In the genomic region with DNA sequence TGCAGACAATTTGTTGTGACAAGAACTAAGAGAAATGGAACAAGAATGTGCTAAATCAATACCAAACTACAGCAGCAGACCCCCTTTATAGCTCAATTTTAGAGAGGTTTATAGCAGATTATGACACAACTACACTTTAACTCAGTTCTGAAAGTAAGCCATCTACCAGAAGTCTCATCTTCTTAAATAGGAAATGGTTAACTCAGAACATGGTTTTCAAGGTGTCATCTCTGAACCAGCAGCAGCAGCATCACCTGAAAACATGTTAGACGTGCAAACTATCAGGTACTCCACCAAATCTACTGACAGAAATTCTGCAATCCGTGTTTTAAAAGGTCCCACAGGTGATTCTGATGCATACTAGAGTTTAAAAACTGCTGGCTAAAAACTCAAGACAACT, we compare ENCODE assay signal across 16 cellular contexts. TPM values are rescaled to one million over a fixed set of nuclear protein-coding genes. Genes with fewer than 3 reads are reported as not detected.
DNase-seq lines count a peak whose midpoint lies in the region; ATAC-seq and TF ChIP-seq lines count a peak whose summit lies in the region.
"Had no signal": no experiment of that assay in that cellular context is flagged by ENCODE, and none has a peak within 500 bp of the region (broad histone marks: within the 10 kb centered on the region; RNA-seq: fewer than 3 reads in every experiment).

No MANE protein-coding gene starts in this region.

- H2BK20ac ChIP-seq in IMR-90 (ENCODE audit: low read depth, low read length), result no peak overlapping the region; the same call in 1 of the 2 replicates

- TF ChIP-seq CTCF in IMR-90 (conservative IDR thresholded peaks at IDR 0.05; ENCODE audit: low read depth, low read length) (no peak), osteocyte (IDR thresholded peaks at IDR 0.05) (no peak)

- no peaks in the 10 kb centered on the region for H4K20me1 ChIP-seq in IMR-90 (ENCODE audit: insufficient read depth, low read length)

- peaks cover 17 to 46% of the 10 kb centered on the region in 2 experiments for H3K79me1 ChIP-seq in IMR-90 (ENCODE audit: low read depth in 1 of 2, low read length in 2 of 2)

- no peak overlapping the region for H2BK120ac ChIP-seq in IMR-90 (ENCODE audit: low read depth, low read length)

- H3K4ac ChIP-seq in IMR-90 (ENCODE audit: low read depth, low read length), result no peak overlapping the region

- H3K4me3 ChIP-seq in IMR-90 (ENCODE audit: insufficient read depth, low read depth, low read length) (no peak overlapping the region), SJCRH30 (no peak overlapping the region), MG63 (no peak overlapping the region)

- H3K9me1 ChIP-seq in IMR-90 (ENCODE audit: insufficient read depth, low read length), result peaks cover 14% of the 10 kb centered on the region

- H3K14ac ChIP-seq in IMR-90 (replicated peaks; ENCODE audit: low read depth, low read length), result no peak overlapping the region

- peaks cover 23% of the 10 kb centered on the region for H3K36me3 Mint-ChIP-seq in osteocyte (ENCODE audit: unreplicated experiment)
- H3K36me3 Mint-ChIP-seq: CD4-positive, CD25-positive, alpha-beta regulatory T cell; CD8-positive, alpha-beta memory T cell had no signal

- H2AK9ac ChIP-seq in IMR-90 (replicated peaks; ENCODE audit: low read depth, low read length, poor library complexity), result no peak overlapping the region

- no peak overlapping the region for H4K8ac ChIP-seq in IMR-90 (ENCODE audit: low read depth in 2 of 2, low read length in 2 of 2)

- no peaks in the 10 kb centered on the region for H3K27me3 Mint-ChIP-seq in osteocyte (ENCODE audit: unreplicated experiment)

- H3K18ac ChIP-seq in IMR-90 (ENCODE audit: low read depth, low read length), result no peak overlapping the region

- no peaks in the 10 kb centered on the region for H3K9me3 ChIP-seq in IMR-90 (ENCODE audit: control insufficient read depth, insufficient read depth, low read length)
- H3K9me3 ChIP-seq in SJCRH30 (replicated peaks), result peaks cover 4% of the 10 kb centered on the region; the same call in 1 of the 2 replicates
- H3K9me3 ChIP-seq in MG63, result peaks cover 6% of the 10 kb centered on the region; the same call in 1 of the 2 replicates
- H3K9me3 ChIP-seq: BE2C had no signal

- no peak overlapping the region for H3K9ac ChIP-seq in IMR-90 (ENCODE audit: low read depth, low read length)

- BruUV-seq in IMR-90 (replicated peaks; lab: Mats Ljungman, UMichigan), result no TSS peak

- peaks cover 7% of the 10 kb centered on the region for H3K36me3 ChIP-seq in IMR-90 (ENCODE audit: control insufficient read depth, insufficient read depth, low read length)
- H3K36me3 ChIP-seq in SJCRH30, result peaks cover 6% of the 10 kb centered on the region
- peaks cover 55% of the 10 kb centered on the region for H3K36me3 ChIP-seq in MG63
- H3K36me3 ChIP-seq: BE2C had no signal

- in situ Hi-C loops in IMR-90 (cut with MboI; ENCODE audit: low sequenced_read_pairs), result no loop called here

- H3K4me3 Mint-ChIP-seq in osteocyte (ENCODE audit: unreplicated experiment), result no peak overlapping the region
- H3K4me3 Mint-ChIP-seq: CD4-positive, CD25-positive, alpha-beta regulatory T cell; CD8-positive, alpha-beta memory T cell; H9 had no signal

- WGBS in IMR-90 (ENCODE audit: extremely low coverage in 2 of 2, insufficient read length in 1 of 2), 2 experiments, result no CpG with 5 or more reads among the region's 2 CpGs

- intact Hi-C loops in IMR-90 (cut with micrococcal nuclease), result no loop called here

- H2BK5ac ChIP-seq in IMR-90 (ENCODE audit: low read depth, low read length, poor library complexity, severe bottlenecking), result no peak overlapping the region

- CTCF ChIA-PET in IMR-90 (lab: Yijun Ruan, JAX), result interaction anchor here (1.0 kb wide), 1 partner anchor 43 kb away, joined by 3 read pairs; no protein-coding TSS in a partner anchor

- H4K91ac ChIP-seq in IMR-90 (ENCODE audit: insufficient read depth, low read depth, low read length), result no peak overlapping the region

- peaks cover 64% of the 10 kb centered on the region for H3K4me1 Mint-ChIP-seq in osteocyte (ENCODE audit: unreplicated experiment)
- H3K4me1 Mint-ChIP-seq: CD4-positive, CD25-positive, alpha-beta regulatory T cell; CD8-positive, alpha-beta memory T cell had no signal

- H3K4me1 ChIP-seq in IMR-90 (ENCODE audit: control insufficient read depth, insufficient read depth, low read length) (peaks cover 17% of the 10 kb centered on the region), SJCRH30 (peaks cover 37% of the 10 kb centered on the region)
- H3K4me1 ChIP-seq: BE2C had no signal

- 0 out of 2 replicates have a peak overlapping the region, but pooled peaks have one; percentile 31 for H3K23ac ChIP-seq in IMR-90 (ENCODE audit: low read depth, low read length)

- no peak for DNase-seq in IMR-90
- DNase-seq in SJCRH30, result no peak
- DNase-seq in osteocyte (ENCODE audit: extremely low spot score, unreplicated experiment), result no peak
- no peak for DNase-seq in activated CD8-positive, alpha-beta memory T cell treated with anti-CD3 and anti-CD28 coated beads for 24 hours
- no peak for DNase-seq in MG63
- DNase-seq: ACHN; BE2C; CD4-positive, CD25-positive, alpha-beta regulatory T cell; CD8-positive, alpha-beta memory T cell; DMS 273 treated with DMSO at 0.1 percent for 48 hours; DMS53; DND-41; GDM1; H9 had no signal

- no peak overlapping the region for H3K56ac ChIP-seq in IMR-90 (ENCODE audit: extremely low read depth, insufficient read depth, low read length)

- H3K27ac ChIP-seq in IMR-90 (ENCODE audit: insufficient read depth, low read length) (no peak overlapping the region), SJCRH30 (0 out of 2 replicates have a peak overlapping the region, but pooled peaks have one; percentile 10)

- H2BK15ac ChIP-seq in IMR-90 (ENCODE audit: low read depth, low read length), result no peak overlapping the region

- no peak overlapping the region for H3K4me2 ChIP-seq in IMR-90 (ENCODE audit: low read depth, low read length)

- no peak for TF ChIP-seq RAD21 in IMR-90 (IDR thresholded peaks at IDR 0.05; ENCODE audit: low read length)

- POLR2A ChIA-PET in IMR-90 (lab: Charles Lee; ENCODE audit: unreplicated experiment), result no interaction called here

- dilution Hi-C loops in IMR-90 (cut with HindIII; ENCODE audit: low sequenced_read_pairs, unreplicated experiment), result no loop called here

- H3K9me3 Mint-ChIP-seq in osteocyte (ENCODE audit: unreplicated experiment), result no peaks in the 10 kb centered on the region

- peak overlapping the region; percentile 70 for H3K27ac Mint-ChIP-seq in osteocyte (ENCODE audit: unreplicated experiment)
- H3K27ac Mint-ChIP-seq: CD4-positive, CD25-positive, alpha-beta regulatory T cell; CD8-positive, alpha-beta memory T cell; H9 had no signal

- no peaks in the 10 kb centered on the region for H3K27me3 ChIP-seq in IMR-90 (ENCODE audit: control insufficient read depth, insufficient read depth, low read length)
- H3K27me3 ChIP-seq in SJCRH30, result no peaks in the 10 kb centered on the region
- H3K27me3 ChIP-seq in MG63, result no peaks in the 10 kb centered on the region

- H4K5ac ChIP-seq in IMR-90 (ENCODE audit: low read depth, low read length), result no peak overlapping the region; the same call in 1 of the 2 replicates

- ATAC-seq in IMR-90 (ENCODE audit: low read depth) (no peak), HG03139 (IDR thresholded peaks at IDR 0.05; ENCODE audit: unreplicated experiment) (no peak)
- ATAC-seq: HepG2 had no signal

- no peak for TF ChIP-seq POLR2A in IMR-90 (IDR thresholded peaks at IDR 0.05; ENCODE audit: low read depth, low read length)

- H2AFZ ChIP-seq in IMR-90 (replicated peaks; ENCODE audit: low read length, poor library complexity), result no peak overlapping the region

- no peak overlapping the region for H2AK5ac ChIP-seq in IMR-90 (ENCODE audit: low read depth, low read length)

TF ChIP-seq in IMR-90, 13 proteins besides CTCF, POLR2A, EP300 and RAD21:
- TF ChIP-seq CEBPB (IDR thresholded peaks at IDR 0.05; ENCODE audit: low read depth, low read length), result no peak
- TF ChIP-seq CHD1 (IDR thresholded peaks at IDR 0.05; ENCODE audit: low read depth, low read length), result no peak
- no peak for TF ChIP-seq MXI1 (IDR thresholded peaks at IDR 0.05; ENCODE audit: borderline replicate concordance, low read depth, low read length)

RNA-seq across cellular contexts. Expression of a gene that starts 6.8 kb away (rescaled TPM):
- 24.7 and 25.3 TPM in 2 replicates for total RNA-seq in IMR-90 (2012; rRNA removed)
- polyA plus RNA-seq in IMR-90 (2012; rRNA removed), result 35.1 and 36.1 TPM in 2 replicates
- 37.5 and 38.6 TPM in 2 replicates for polyA plus RNA-seq in IMR-90 (2012; cell fraction: cytosol; rRNA removed)
- 7.4 and 12.0 TPM in 2 replicates for polyA plus RNA-seq in IMR-90 (2012; cell fraction: nucleus; rRNA removed; ENCODE audit: low replicate concordance)
- 33.6 and 35.6 TPM in 2 replicates for total RNA-seq in SJCRH30 (2014; rRNA removed; shearing (Covaris generic))
- total RNA-seq in osteocyte, result 173 and 174 TPM in 2 replicates
- total RNA-seq in MG63 (2014; rRNA removed; shearing (Covaris generic); ENCODE audit: low replicate concordance), result 71.5 and 77.5 TPM in 2 replicates
- total RNA-seq: CD4-positive, CD25-positive, alpha-beta regulatory T cell; HepG2 had no signal
- polyA plus RNA-seq: CD8-positive, alpha-beta memory T cell; HepG2 had no signal

RNA-seq across cellular contexts. Expression of a gene that starts 59.3 kb away (rescaled TPM):
- total RNA-seq in IMR-90 (2012; rRNA removed) (37.5 and 46.1 TPM in 2 replicates), osteocyte (38.7 and 42.4 TPM in 2 replicates)
- polyA plus RNA-seq in IMR-90 (2012; rRNA removed), result 20.3 and 22.8 TPM in 2 replicates
- polyA plus RNA-seq in IMR-90 (2012; cell fraction: cytosol; rRNA removed), result 5.4 and 6.9 TPM in 2 replicates
- 3.4 and 33.1 TPM in 2 replicates for polyA plus RNA-seq in IMR-90 (2012; cell fraction: nucleus; rRNA removed; ENCODE audit: low replicate concordance)
- total RNA-seq in SJCRH30 (2014; rRNA removed; shearing (Covaris generic)), result 25.3 and 28.2 TPM in 2 replicates
- total RNA-seq in MG63 (2014; rRNA removed; shearing (Covaris generic); ENCODE audit: low replicate concordance), result 19.9 and 21.4 TPM in 2 replicates
